1 cellular context compared by ENCODE assay signal in genomic region chr1:85599076-85599491, GRCh38.
TF ChIP-seq lines count a peak whose summit lies in the region.

No MANE protein-coding gene starts in this region.

TF ChIP-seq in HepG2, 621 proteins besides CTCF, POLR2A, EP300 and RAD21:
- no peak for TF ChIP-seq JARID2 (CRISPR knock-in tag; IDR thresholded peaks at IDR 0.05; ENCODE audit: insufficient replicate concordance)
- no peak for TF ChIP-seq GABPA (IDR thresholded peaks at IDR 0.05; ENCODE audit: low read depth, low read length)
- peak; percentile 49; the same call in 1 of the 2 replicates for TF ChIP-seq GABPA (CRISPR knock-in tag; IDR thresholded peaks at IDR 0.05; ENCODE audit: low read depth)
- TF ChIP-seq ZNF30 (CRISPR knock-in tag; IDR thresholded peaks at IDR 0.05): no peak
- no peak for TF ChIP-seq FLYWCH1 (CRISPR knock-in tag; IDR thresholded peaks at IDR 0.05)
- peak; percentile 34; the same call in 1 of the 2 replicates for TF ChIP-seq FOSL2 (CRISPR knock-in tag; IDR thresholded peaks at IDR 0.05)
